Comparison of ENCODE assay signal across 20 cellular contexts in genomic region chr1:22231068-22231593, GRCh38.
"Had no signal": no experiment of that assay in that cellular context is flagged by ENCODE, and none has a peak within 500 bp of the region (broad histone marks: within the 10 kb centered on the region; RNA-seq: fewer than 3 reads in every experiment).

No MANE protein-coding gene starts in this region.

- H3K36me3 ChIP-seq: SJCRH30 had no signal

- H3K9me3 ChIP-seq: SJCRH30 had no signal

- DNase-seq: IMR-90, Kasumi-1, MM.1S, NCI-H1092 treated with DMSO at 0.1 percent for 48 hours, NCI-H1436, NCI-H187, NCI-H2029, NCI-H2081 treated with DMSO at 0.1 percent for 48 hours, NCI-H2171, NCI-H226, NCI-H446, NCI-H510A, NCI-H524 treated with DMSO at 0.1 percent for 48 hours, NCI-H774, RPMI8226, SHP77 treated with DMSO at 0.1 percent for 48 hours, SJCRH30 had no signal

- H3K9ac ChIP-seq: KMS-11 had no signal

- H3K4me2 ChIP-seq: KMS-11 had no signal

- H3K4me3 ChIP-seq: SJCRH30, SK-N-MC had no signal

- ATAC-seq: HepG2 had no signal

- H3K27ac ChIP-seq: KMS-11, SJCRH30, SK-N-MC had no signal
